Comparison of ENCODE assay signal across 17 cellular contexts in the genomic region with DNA sequence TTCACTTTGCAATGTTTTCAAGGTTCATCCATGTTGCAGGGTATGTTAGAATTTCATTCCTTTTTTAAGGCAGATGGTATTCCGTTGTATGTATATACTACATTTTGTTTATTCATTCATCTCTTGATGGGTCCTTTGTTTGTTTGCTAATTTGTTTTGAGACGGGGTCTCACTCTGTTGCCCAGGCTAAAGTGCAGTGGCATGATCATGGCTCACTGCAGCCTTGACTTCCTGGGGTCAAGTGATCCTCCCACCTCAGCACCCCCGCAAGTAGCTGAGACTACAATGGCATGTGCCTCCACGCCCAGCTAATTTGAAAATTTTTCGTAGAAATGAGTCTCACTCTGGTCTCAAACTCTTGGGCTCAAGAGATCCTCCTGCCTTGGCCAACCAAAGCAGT.
"Had no signal": no experiment of that assay in that cellular context is flagged by ENCODE, and none has a peak within 500 bp of the region (broad histone marks: within the 10 kb centered on the region; RNA-seq: fewer than 3 reads in every experiment).

No MANE protein-coding gene starts in this region.

- H3K36me3 ChIP-seq: neutrophil, thyroid gland had no signal

- H3K4me3 Mint-ChIP-seq: activated naive CD8-positive, alpha-beta T cell treated with anti-CD3 and anti-CD28 coated beads for 36 hours; activated T-cell treated with anti-CD3 and anti-CD28 coated beads, Interleukin-2, amount 50 U/mL, for 72 hours; natural killer cell treated with Interleukin-12 subunit alpha and Interleukin-12 subunit beta and Interleukin-15 and Interleukin-18, amount 100 ng/mL, for 72 hours had no signal

- H3K27me3 ChIP-seq: dorsolateral prefrontal cortex, neutrophil, spleen, thyroid gland had no signal

- H3K27me3 Mint-ChIP-seq: activated naive CD8-positive, alpha-beta T cell treated with anti-CD3 and anti-CD28 coated beads for 36 hours; natural killer cell treated with Interleukin-12 subunit alpha and Interleukin-12 subunit beta and Interleukin-15 and Interleukin-18, amount 100 ng/mL, for 72 hours had no signal

- H3K36me3 Mint-ChIP-seq: natural killer cell treated with Interleukin-12 subunit alpha and Interleukin-12 subunit beta and Interleukin-15 and Interleukin-18, amount 100 ng/mL, for 72 hours had no signal

- H3K9ac ChIP-seq: parathyroid adenoma had no signal

- H3K9me3 ChIP-seq: neutrophil, spleen, thyroid gland had no signal

- H3K27ac Mint-ChIP-seq: activated naive CD8-positive, alpha-beta T cell treated with anti-CD3 and anti-CD28 coated beads for 36 hours; activated T-cell treated with anti-CD3 and anti-CD28 coated beads, Interleukin-2, amount 50 U/mL, for 72 hours; natural killer cell treated with Interleukin-12 subunit alpha and Interleukin-12 subunit beta and Interleukin-15 and Interleukin-18, amount 100 ng/mL, for 72 hours had no signal

- H3K9me3 Mint-ChIP-seq: activated naive CD8-positive, alpha-beta T cell treated with anti-CD3 and anti-CD28 coated beads for 36 hours; activated T-cell treated with anti-CD3 and anti-CD28 coated beads, Interleukin-2, amount 50 U/mL, for 72 hours; natural killer cell treated with Interleukin-12 subunit alpha and Interleukin-12 subunit beta and Interleukin-15 and Interleukin-18, amount 100 ng/mL, for 72 hours had no signal

- ATAC-seq: activated T-cell treated with anti-CD3 and anti-CD28 coated beads, Interleukin-2, amount 50 U/mL, for 72 hours; natural killer cell treated with Interleukin-12 subunit alpha and Interleukin-12 subunit beta and Interleukin-15 and Interleukin-18, amount 100 ng/mL, for 72 hours had no signal

- H2AFZ ChIP-seq: parathyroid adenoma had no signal

- H3K4me3 ChIP-seq: dorsolateral prefrontal cortex, spleen, thyroid gland had no signal

- DNase-seq: activated CD4-positive, alpha-beta T cell treated with anti-CD3 and anti-CD28 coated beads, Interleukin-2, amount 50 U/mL, for 4 hours; activated gamma-delta T cell treated with Interleukin-2 at 50 U/mL for 16 hours; activated naive CD8-positive, alpha-beta T cell treated with anti-CD3 and anti-CD28 coated beads for 36 hours; activated T-cell treated with anti-CD3 and anti-CD28 coated beads, Interleukin-2, amount 50 U/mL, for 72 hours; amniotic stem cell; dorsolateral prefrontal cortex; hippocampal formation; left cardiac atrium; spleen; stimulated activated CD4-positive, alpha-beta T cell treated with anti-CD3 and anti-CD28 coated beads, Interleukin-4, amount 100 ng/mL, for 4 hours; stimulated activated naive CD4-positive, alpha-beta T cell; T-helper 2 cell; thyroid gland had no signal

- H3K27ac ChIP-seq: neutrophil, parathyroid adenoma, thyroid gland, VCaP had no signal
